ENCODE assay signal across 11 cellular contexts in the genomic region with DNA sequence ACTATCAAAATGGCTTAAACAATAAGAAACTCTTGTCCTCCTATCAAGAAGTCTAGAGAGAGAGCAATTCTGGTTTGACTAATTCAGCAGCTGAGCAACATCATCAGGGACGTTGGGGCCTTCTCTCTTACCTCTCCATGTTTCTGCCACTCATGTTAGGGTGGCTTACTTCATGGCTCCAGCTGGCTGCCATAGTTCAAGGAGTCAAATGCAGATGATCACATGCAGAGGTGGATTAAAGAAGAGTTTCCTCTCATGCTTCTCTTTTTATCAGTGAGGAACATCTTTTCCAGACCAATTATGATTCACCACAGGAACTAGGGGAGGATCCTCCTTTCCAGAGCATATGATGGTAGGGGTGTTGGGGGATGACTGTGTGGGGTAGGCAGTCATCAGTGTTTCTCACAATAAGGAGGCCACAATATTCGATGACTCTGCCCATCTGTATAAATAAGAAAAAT. TPM values are rescaled to one million over a fixed set of nuclear protein-coding genes. Genes with fewer than 3 reads are reported as not detected.
DNase-seq lines count a peak whose midpoint lies in the region; ATAC-seq, FAIRE-seq and TF ChIP-seq lines count a peak whose summit lies in the region.
"Had no signal": no experiment of that assay in that cellular context is flagged by ENCODE, and none has a peak within 500 bp of the region (broad histone marks: within the 10 kb centered on the region; RNA-seq: fewer than 3 reads in every experiment).

No MANE protein-coding gene starts in this region.

- H3K4me1 Mint-ChIP-seq in nephron progenitor cell = peaks cover 6% of the 10 kb centered on the region

- H3K27ac ChIP-seq in osteoblast (ENCODE audit: low read depth, low read length) = peak overlapping the region; percentile 83
- H3K27ac ChIP-seq: dorsolateral prefrontal cortex had no signal

- no peak for ATAC-seq in GM19324 (IDR thresholded peaks at IDR 0.05; ENCODE audit: low FRiP score, unreplicated experiment)

- H3K27me3 Mint-ChIP-seq in nephron progenitor cell (ENCODE audit: low read depth, poor library complexity) = no peaks in the 10 kb centered on the region
- H3K27me3 Mint-ChIP-seq: activated naive CD8-positive, alpha-beta T cell treated with anti-CD3 and anti-CD28 coated beads, Interleukin-2, amount 10 ng/mL, durations not matched to agents 7 days and 5 days had no signal

- H4K20me1 ChIP-seq in osteoblast (ENCODE audit: insufficient read depth, low read length) = no peaks in the 10 kb centered on the region

- FAIRE-seq in bronchial epithelial cell (lab: Jason Lieb, UNC) = peak; percentile 32

- no peaks in the 10 kb centered on the region for H3K36me3 Mint-ChIP-seq in nephron progenitor cell (ENCODE audit: low read depth)
- H3K36me3 Mint-ChIP-seq: activated naive CD8-positive, alpha-beta T cell treated with anti-CD3 and anti-CD28 coated beads, Interleukin-2, amount 10 ng/mL, durations not matched to agents 7 days and 5 days had no signal

- DNase-seq in GM04504 (ENCODE audit: low read depth) = peak; percentile 21
- DNase-seq in NCI-H226 = peak; percentile 44
- no peak for DNase-seq in bronchial epithelial cell (ENCODE audit: low read depth)
- no peak for DNase-seq in osteoblast (ENCODE audit: insufficient read length, low spot score, missing footprints)
- DNase-seq in SIG-M5 (lab: John Stamatoyannopoulos, UW) = no peak
- no peak for DNase-seq in NCI-H1417 (lab: John Stamatoyannopoulos, UW)
- no peak for DNase-seq in nephron progenitor cell
- DNase-seq: activated naive CD8-positive, alpha-beta T cell treated with anti-CD3 and anti-CD28 coated beads, Interleukin-2, amount 10 ng/mL, durations not matched to agents 7 days and 5 days; dorsolateral prefrontal cortex; NCI-H146 had no signal

- H3K36me3 ChIP-seq in bronchial epithelial cell (ENCODE audit: control insufficient read depth, insufficient read depth, low read length) (no peaks in the 10 kb centered on the region), osteoblast (ENCODE audit: insufficient read depth, low read length) (no peaks in the 10 kb centered on the region)

- H3K79me2 ChIP-seq in osteoblast (ENCODE audit: insufficient read depth, low read length) = no peaks in the 10 kb centered on the region

- H3K9me3 ChIP-seq in osteoblast (ENCODE audit: low read depth, low read length) = no peaks in the 10 kb centered on the region

- H3K4me2 ChIP-seq in osteoblast (ENCODE audit: insufficient read depth, low read length) = peak overlapping the region; percentile 45

- TF ChIP-seq CTCF in bronchial epithelial cell (IDR thresholded peaks at IDR 0.05; ENCODE audit: insufficient read depth, low read length, severe bottlenecking) = no peak
- no peak for TF ChIP-seq CTCF in osteoblast (IDR thresholded peaks at IDR 0.05; ENCODE audit: extremely low read depth, low read depth, low read length)
- no peak for TF ChIP-seq CTCF in nephron progenitor cell (IDR thresholded peaks at IDR 0.05)

- no peaks in the 10 kb centered on the region for H3K9me3 Mint-ChIP-seq in nephron progenitor cell
- H3K9me3 Mint-ChIP-seq: activated naive CD8-positive, alpha-beta T cell treated with anti-CD3 and anti-CD28 coated beads, Interleukin-2, amount 10 ng/mL, durations not matched to agents 7 days and 5 days had no signal

- no peaks in the 10 kb centered on the region for H3K27me3 ChIP-seq in bronchial epithelial cell (ENCODE audit: control insufficient read depth, insufficient read depth, low read length)
- H3K27me3 ChIP-seq in osteoblast (ENCODE audit: insufficient read depth, low read length) = no peaks in the 10 kb centered on the region
- H3K27me3 ChIP-seq: dorsolateral prefrontal cortex had no signal

- peaks cover 14% of the 10 kb centered on the region for H3K4me1 ChIP-seq in osteoblast (ENCODE audit: insufficient read depth, low read length)

- H2AFZ ChIP-seq in osteoblast (ENCODE audit: low read length) = peak overlapping the region; percentile 75

- H3K27ac Mint-ChIP-seq in nephron progenitor cell = no peak overlapping the region
- H3K27ac Mint-ChIP-seq: activated naive CD8-positive, alpha-beta T cell treated with anti-CD3 and anti-CD28 coated beads, Interleukin-2, amount 10 ng/mL, durations not matched to agents 7 days and 5 days had no signal

- H3K4me3 ChIP-seq in bronchial epithelial cell (ENCODE audit: low read depth, low read length) (no peak overlapping the region), osteoblast (ENCODE audit: insufficient read depth, low read length) (no peak overlapping the region)
- H3K4me3 ChIP-seq: dorsolateral prefrontal cortex had no signal

- H3K4me3 Mint-ChIP-seq in nephron progenitor cell = no peak overlapping the region
- H3K4me3 Mint-ChIP-seq: activated naive CD8-positive, alpha-beta T cell treated with anti-CD3 and anti-CD28 coated beads, Interleukin-2, amount 10 ng/mL, durations not matched to agents 7 days and 5 days had no signal

RNA-seq across cellular contexts. Expression of a gene that starts 45.5 kb away (rescaled TPM):
- 2.1 and 8.4 TPM in 2 replicates for total RNA-seq in bronchial epithelial cell
- 14.5 and 20.9 TPM in 2 replicates for total RNA-seq in osteoblast

RNA-seq across cellular contexts. Expression of a gene that starts 45.5 kb away (rescaled TPM):
- total RNA-seq in bronchial epithelial cell = 4.5 and 5.5 TPM in 2 replicates
- total RNA-seq in osteoblast = 9.8 and 12.1 TPM in 2 replicates

Comparison
In these comparisons a context has a peak if more than half of its experiments do, and no peak if none do; other contexts are left out.
1. DNase-seq: peak in GM04504 (single experiment) and NCI-H226 (single experiment); none in bronchial epithelial cell (single experiment), osteoblast (single experiment), SIG-M5 (single experiment), NCI-H1417 (0 of 3) and nephron progenitor cell (single experiment).